Comparison of ENCODE assay signal across 29 cellular contexts in the genomic region with DNA sequence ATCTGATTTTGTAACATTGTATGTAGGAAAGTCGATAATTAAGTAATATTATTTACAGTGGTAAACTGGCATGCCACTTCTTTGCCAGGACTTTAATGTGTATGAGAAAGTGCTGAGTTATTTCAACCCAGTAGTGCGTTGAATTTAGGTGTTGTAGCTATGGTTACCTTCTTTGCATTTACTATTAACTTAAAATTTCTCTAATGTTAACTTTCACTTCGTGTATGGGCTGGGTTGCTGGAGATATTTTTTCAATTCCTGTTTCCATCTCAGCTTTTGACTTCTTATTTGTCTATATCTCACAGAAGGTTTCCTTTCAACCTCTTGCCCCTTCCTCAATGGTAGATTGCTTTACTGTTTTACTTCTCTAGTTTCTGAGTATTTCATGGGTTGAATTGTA.
DNase-seq lines count a peak whose midpoint lies in the region; ATAC-seq, FAIRE-seq and TF ChIP-seq lines count a peak whose summit lies in the region.
"Had no signal": no experiment of that assay in that cellular context is flagged by ENCODE, and none has a peak within 500 bp of the region (broad histone marks: within the 10 kb centered on the region; RNA-seq: fewer than 3 reads in every experiment).

No MANE protein-coding gene starts in this region.

- CTCF ChIA-PET in GM12878 (lab: Yijun Ruan, JAX), result no interaction called here

- intact Hi-C loops in GM12878 (cut with micrococcal nuclease; ENCODE audit: unreplicated experiment), result no loop called here

- TF ChIP-seq POLR2A in GM12878 (IDR thresholded peaks at IDR 0.05; ENCODE audit: low read depth, low read length), result no peak

- H3K36me3 ChIP-seq in GM12878 (ENCODE audit: control insufficient read depth in 2 of 2, insufficient read depth in 2 of 2, low read length in 1 of 2), result no peaks in the 10 kb centered on the region
- H3K36me3 ChIP-seq: BLaER1 treated with 17β-estradiol and CSF1 and Interleukin-3, amounts not matched to agents 10 nM and 100 nM; left lung; neural progenitor cell; pancreas; upper lobe of right lung had no signal

- no peaks in the 10 kb centered on the region for H3K4me1 ChIP-seq in GM12878 (ENCODE audit: control insufficient read depth, insufficient read depth, low read length)
- H3K4me1 ChIP-seq: BLaER1 treated with 17β-estradiol and CSF1 and Interleukin-3, amounts not matched to agents 10 nM and 100 nM; body of pancreas; left lung; neural progenitor cell; pancreas; upper lobe of right lung had no signal

- FAIRE-seq in GM12878 (lab: Jason Lieb, UNC), result no peak
- FAIRE-seq: pancreas, RCC 7860 had no signal

- no peaks in the 10 kb centered on the region for H3K79me2 ChIP-seq in GM12878 (ENCODE audit: control insufficient read depth, insufficient read depth, low read length)

- TF ChIP-seq CTCF in GM12878 (IDR thresholded peaks at IDR 0.05 in 2 of 3, conservative IDR thresholded peaks at IDR 0.05 in 1 of 3; ENCODE audit: control insufficient read depth in 2 of 3, extremely low read depth in 1 of 3, insufficient read depth in 1 of 3, low read depth in 3 of 3, low read length in 3 of 3), result no peak

- DNase-seq in GM12878 (ENCODE audit: low read depth, low spot score) (no peak), kidney glomerular epithelial cell (lab: John Stamatoyannopoulos, UW) (no peak), activated gamma-delta T cell treated with Interleukin-2 at 50 U/mL for 16 hours (no peak), middle frontal gyrus (ENCODE audit: extremely low spot score, low spot score) (no peak)
- DNase-seq: activated CD4-positive, alpha-beta T cell treated with anti-CD3 and anti-CD28 coated beads for 36 hours; activated CD8-positive, alpha-beta T cell treated with anti-CD3 and anti-CD28 coated beads, Interleukin-2, amount 10 ng/mL, durations not matched to agents 7 days and 5 days; activated naive CD4-positive, alpha-beta T cell treated with anti-CD3 and anti-CD28 coated beads, Interleukin-2, amount 50 U/mL, for 16 hours; body of pancreas; COR-L47; erythroblast; glutamatergic neuron; left lung; NCI-H446; NCI-H748 treated with DMSO at 0.1 percent for 48 hours; pancreas; retina; SHP77 treated with DMSO at 0.1 percent for 48 hours; stimulated activated naive B cell treated with anti-CD40 and anti-IgM and Interleukin-4, amounts not matched to agents 10 μg/mL and 1 μg/mL and 100 μg/mL, for 72 hours; SW 1271; T-helper 9 cell; upper lobe of right lung had no signal

- ATAC-seq in GM18870 (IDR thresholded peaks at IDR 0.05; ENCODE audit: unreplicated experiment), result peak; percentile 42
- ATAC-seq in HG02623 (IDR thresholded peaks at IDR 0.05; ENCODE audit: unreplicated experiment), result peak; percentile 58
- peak; percentile 53 for ATAC-seq in HG03196 (IDR thresholded peaks at IDR 0.05; ENCODE audit: unreplicated experiment)
- peak; percentile 85 for ATAC-seq in GM12878
- ATAC-seq: activated CD4-positive, alpha-beta T cell treated with anti-CD3 and anti-CD28 coated beads for 36 hours; activated CD8-positive, alpha-beta T cell treated with anti-CD3 and anti-CD28 coated beads, Interleukin-2, amount 10 ng/mL, durations not matched to agents 7 days and 5 days; activated T-helper 17 cell treated with anti-CD3 and anti-CD28 coated beads, Interleukin-2, amount 50 U/mL, for 72 hours; body of pancreas; left lung; pancreas; stimulated activated naive B cell treated with anti-CD40 and anti-IgM and Interleukin-4, amounts not matched to agents 10 μg/mL and 1 μg/mL and 100 μg/mL, for 72 hours; upper lobe of right lung had no signal

- no peak overlapping the region for H3K27ac ChIP-seq in GM12878 (ENCODE audit: control insufficient read depth, insufficient read depth)
- H3K27ac ChIP-seq: BLaER1 treated with 17β-estradiol and CSF1 and Interleukin-3, amounts not matched to agents 10 nM and 100 nM; body of pancreas; left lung; neural progenitor cell; pancreas; skin epidermis; upper lobe of right lung had no signal

- no peak overlapping the region for H2AFZ ChIP-seq in GM12878 (ENCODE audit: control insufficient read depth, low read depth, low read length)
- H2AFZ ChIP-seq: neural progenitor cell had no signal

- no peaks in the 10 kb centered on the region for H3K27me3 ChIP-seq in GM12878 (replicated peaks in 1 of 2; ENCODE audit: control insufficient read depth in 2 of 2, insufficient read depth in 2 of 2, low read length in 1 of 2)
- H3K27me3 ChIP-seq: BLaER1 treated with 17β-estradiol and CSF1 and Interleukin-3, amounts not matched to agents 10 nM and 100 nM; body of pancreas; left lung; neural progenitor cell; pancreas; upper lobe of right lung had no signal

- no peaks in the 10 kb centered on the region for H4K20me1 ChIP-seq in GM12878 (ENCODE audit: control insufficient read depth, insufficient read depth)
- H4K20me1 ChIP-seq: BLaER1 treated with 17β-estradiol and CSF1 and Interleukin-3, amounts not matched to agents 10 nM and 100 nM had no signal

- SMC1A ChIA-PET in GM12878 (lab: Charles Lee; ENCODE audit: uncharacterized antibody, unreplicated experiment), result no interaction called here

- no peak overlapping the region for H3K9ac ChIP-seq in GM12878 (ENCODE audit: control insufficient read depth, insufficient read depth, low read length)
- H3K9ac ChIP-seq: BLaER1 treated with 17β-estradiol and CSF1 and Interleukin-3, amounts not matched to agents 10 nM and 100 nM; neural progenitor cell had no signal

- H3K9me3 ChIP-seq in GM12878 (replicated peaks; ENCODE audit: control insufficient read depth, insufficient read depth, low read length), result no peaks in the 10 kb centered on the region
- H3K9me3 ChIP-seq: BLaER1 treated with 17β-estradiol and CSF1 and Interleukin-3, amounts not matched to agents 10 nM and 100 nM; body of pancreas; pancreas; upper lobe of right lung had no signal

- RAD21 ChIA-PET in GM12878 (lab: Charles Lee; ENCODE audit: unreplicated experiment), result no interaction called here

- in situ Hi-C loops in GM12878 (cut with MboI), result no loop called here

- H3K4me3 ChIP-seq in GM12878, result no peak overlapping the region
- H3K4me3 ChIP-seq: BLaER1 treated with 17β-estradiol and CSF1 and Interleukin-3, amounts not matched to agents 10 nM and 100 nM; body of pancreas; left lung; neural progenitor cell; pancreas; skin epidermis; upper lobe of right lung had no signal

- 16% methylated on average over 3 of the region's 3 CpGs for WGBS in GM12878 (ENCODE audit: insufficient coverage, insufficient replicate concordance, low lambda C conversion rate, missing lambda C conversion rate)

- no peak for TF ChIP-seq RAD21 in GM12878 (IDR thresholded peaks at IDR 0.05; ENCODE audit: insufficient read depth, low read depth, low read length)

- no peak overlapping the region for H3K4me2 ChIP-seq in GM12878 (ENCODE audit: control insufficient read depth, insufficient read depth)
- H3K4me2 ChIP-seq: BLaER1 treated with 17β-estradiol and CSF1 and Interleukin-3, amounts not matched to agents 10 nM and 100 nM; neural progenitor cell had no signal

- TF ChIP-seq EP300 in GM12878 (IDR thresholded peaks at IDR 0.05; ENCODE audit: borderline replicate concordance in 1 of 2, control insufficient read depth in 1 of 2, low read depth in 2 of 2, low read length in 2 of 2), result no peak

- no TSS peak for BruUV-seq in GM12878 (replicated peaks; lab: Mats Ljungman, UMichigan)

- POLR2A ChIA-PET in GM12878 (lab: Charles Lee), result no interaction called here

TF ChIP-seq in GM12878, 131 proteins besides CTCF, POLR2A, EP300 and RAD21:
- TF ChIP-seq SPI1 (IDR thresholded peaks at IDR 0.05; ENCODE audit: borderline replicate concordance, insufficient read depth, low read depth, low read length) (0 out of 2 replicates have a peak, but pooled peaks have one; percentile 9), BMI1 (IDR thresholded peaks at IDR 0.05; ENCODE audit: borderline replicate concordance) (peak; percentile 47; the same call in 1 of the 2 replicates), BCL11A (IDR thresholded peaks at IDR 0.05; ENCODE audit: low read depth, low read length) (no peak)
- TF ChIP-seq, protein P1, sequence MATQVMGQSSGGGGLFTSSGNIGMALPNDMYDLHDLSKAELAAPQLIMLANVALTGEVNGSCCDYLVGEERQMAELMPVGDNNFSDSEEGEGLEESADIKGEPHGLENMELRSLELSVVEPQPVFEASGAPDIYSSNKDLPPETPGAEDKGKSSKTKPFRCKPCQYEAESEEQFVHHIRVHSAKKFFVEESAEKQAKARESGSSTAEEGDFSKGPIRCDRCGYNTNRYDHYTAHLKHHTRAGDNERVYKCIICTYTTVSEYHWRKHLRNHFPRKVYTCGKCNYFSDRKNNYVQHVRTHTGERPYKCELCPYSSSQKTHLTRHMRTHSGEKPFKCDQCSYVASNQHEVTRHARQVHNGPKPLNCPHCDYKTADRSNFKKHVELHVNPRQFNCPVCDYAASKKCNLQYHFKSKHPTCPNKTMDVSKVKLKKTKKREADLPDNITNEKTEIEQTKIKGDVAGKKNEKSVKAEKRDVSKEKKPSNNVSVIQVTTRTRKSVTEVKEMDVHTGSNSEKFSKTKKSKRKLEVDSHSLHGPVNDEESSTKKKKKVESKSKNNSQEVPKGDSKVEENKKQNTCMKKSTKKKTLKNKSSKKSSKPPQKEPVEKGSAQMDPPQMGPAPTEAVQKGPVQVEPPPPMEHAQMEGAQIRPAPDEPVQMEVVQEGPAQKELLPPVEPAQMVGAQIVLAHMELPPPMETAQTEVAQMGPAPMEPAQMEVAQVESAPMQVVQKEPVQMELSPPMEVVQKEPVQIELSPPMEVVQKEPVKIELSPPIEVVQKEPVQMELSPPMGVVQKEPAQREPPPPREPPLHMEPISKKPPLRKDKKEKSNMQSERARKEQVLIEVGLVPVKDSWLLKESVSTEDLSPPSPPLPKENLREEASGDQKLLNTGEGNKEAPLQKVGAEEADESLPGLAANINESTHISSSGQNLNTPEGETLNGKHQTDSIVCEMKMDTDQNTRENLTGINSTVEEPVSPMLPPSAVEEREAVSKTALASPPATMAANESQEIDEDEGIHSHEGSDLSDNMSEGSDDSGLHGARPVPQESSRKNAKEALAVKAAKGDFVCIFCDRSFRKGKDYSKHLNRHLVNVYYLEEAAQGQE (IDR thresholded peaks at IDR 0.05; ENCODE audit: low read depth, low read length), result no peak
